ENCODE assay signal across 11 cellular contexts in genomic region chr15:99212401-99212800, GRCh38. TPM values are rescaled to one million over a fixed set of nuclear protein-coding genes. Genes with fewer than 3 reads are reported as not detected.
A peak's percentile ranks its signal among the peaks of the same experiment; 100 is the strongest.
DNase-seq lines count a peak whose midpoint lies in the region; ATAC-seq, FAIRE-seq and TF ChIP-seq lines count a peak whose summit lies in the region.
"Had no signal": no experiment of that assay in that cellular context is flagged by ENCODE, and none has a peak within 500 bp of the region (broad histone marks: within the 10 kb centered on the region; RNA-seq: fewer than 3 reads in every experiment).

No MANE protein-coding gene starts in this region.

- DNase-seq in AG20443 (ENCODE audit: low spot score): peak; percentile 38
- peak; percentile 79 for DNase-seq in RCC 7860 (ENCODE audit: low spot score)
- peak; percentile 19 to 51 for DNase-seq in fibroblast of lung (ENCODE audit: low read depth in 2 of 2)
- DNase-seq in GM12892 (ENCODE audit: insufficient read length): no peak
- DNase-seq in NOMO-1 treated with dmso at 0.1 percent for 144 hours (lab: John Stamatoyannopoulos, UW; ENCODE audit: unreplicated experiment): no peak
- DNase-seq: CD4-positive, CD25-positive, alpha-beta regulatory T cell; ovary had no signal

- H3K4me2 ChIP-seq in fibroblast of lung (ENCODE audit: extremely low read depth, insufficient read depth, low read length): no peak overlapping the region

- no peak overlapping the region for H3K9ac ChIP-seq in fibroblast of lung (ENCODE audit: insufficient read depth, low read length)
- H3K9ac ChIP-seq in muscle layer of colon (ENCODE audit: low read length): no peak overlapping the region

- H3K79me2 ChIP-seq in fibroblast of lung (ENCODE audit: control insufficient read depth, insufficient read depth, low read length): no peaks in the 10 kb centered on the region

- H3K27me3 ChIP-seq in fibroblast of lung (ENCODE audit: control insufficient read depth, insufficient read depth, low read length) (no peaks in the 10 kb centered on the region), muscle layer of colon (ENCODE audit: control insufficient read depth in 1 of 2, insufficient read depth in 2 of 2, low read length in 2 of 2) (no peaks in the 10 kb centered on the region)
- H3K27me3 ChIP-seq: breast epithelium, ovary had no signal

- FAIRE-seq in RCC 7860 (lab: Jason Lieb, UNC) (peak; percentile 85), GM12892 (lab: Jason Lieb, UNC) (no peak)

- H3K36me3 ChIP-seq in fibroblast of lung (ENCODE audit: control insufficient read depth, insufficient read depth, low read length) (no peaks in the 10 kb centered on the region), muscle layer of colon (ENCODE audit: insufficient read depth, low read length) (peaks cover 3% of the 10 kb centered on the region)
- H3K36me3 ChIP-seq: breast epithelium, ovary had no signal

- no peak overlapping the region for H2AFZ ChIP-seq in fibroblast of lung (ENCODE audit: low read length)

- H3K9me3 ChIP-seq in fibroblast of lung (ENCODE audit: control insufficient read depth, insufficient read depth, low read depth, low read length) (no peaks in the 10 kb centered on the region), muscle layer of colon (ENCODE audit: low read length) (no peaks in the 10 kb centered on the region)
- H3K9me3 ChIP-seq: breast epithelium, ovary had no signal

- no peak overlapping the region for H3K27ac ChIP-seq in fibroblast of lung (ENCODE audit: insufficient read depth, low read length)
- peak overlapping the region; percentile 81 for H3K27ac ChIP-seq in muscle layer of colon (ENCODE audit: low read depth, low read length)
- H3K27ac ChIP-seq: ovary had no signal

- TF ChIP-seq POLR2A in GM12892 (IDR thresholded peaks at IDR 0.05; ENCODE audit: low read depth, low read length): no peak

- no peaks in the 10 kb centered on the region for H4K20me1 ChIP-seq in fibroblast of lung (ENCODE audit: control insufficient read depth, extremely low read depth, insufficient read depth, low read length)

- no peak for TF ChIP-seq CTCF in fibroblast of lung (conservative IDR thresholded peaks at IDR 0.05 in 1 of 2, IDR thresholded peaks at IDR 0.05 in 1 of 2; ENCODE audit: low read depth in 1 of 2, low read length in 2 of 2)

- peaks cover 3% of the 10 kb centered on the region for H3K4me1 ChIP-seq in fibroblast of lung (ENCODE audit: control insufficient read depth, extremely low read depth, insufficient read depth, low read length)
- peaks cover 35% of the 10 kb centered on the region for H3K4me1 ChIP-seq in muscle layer of colon (ENCODE audit: insufficient read depth, low read length)
- H3K4me1 ChIP-seq: breast epithelium had no signal

- no peak overlapping the region for H3K4me3 ChIP-seq in fibroblast of lung (replicated peaks in 1 of 4; ENCODE audit: control extremely low read depth in 1 of 4, insufficient read depth in 1 of 4, low read depth in 3 of 4, low read length in 4 of 4)
- no peak overlapping the region for H3K4me3 ChIP-seq in muscle layer of colon (ENCODE audit: low read depth in 1 of 2, low read length in 2 of 2)
- H3K4me3 ChIP-seq: breast epithelium, ovary had no signal

- ATAC-seq in GM21723 (IDR thresholded peaks at IDR 0.05; ENCODE audit: unreplicated experiment) (no peak), HG02885 (IDR thresholded peaks at IDR 0.05; ENCODE audit: poor library complexity, unreplicated experiment) (no peak)

RNA-seq across cellular contexts. Expression of gene TTC23, which starts 37.0 kb away (rescaled TPM):
- 25.7 and 30.4 TPM in 2 replicates for total RNA-seq in fibroblast of lung
- 3.5 and 4.1 TPM in 2 replicates for polyA plus RNA-seq in fibroblast of lung
- 9.3 and 13.2 TPM in 2 replicates for polyA plus RNA-seq in fibroblast of lung (2012)
- polyA minus RNA-seq in fibroblast of lung (ENCODE audit: low replicate concordance): 4.9 and 16.3 TPM in 2 replicates
- polyA plus RNA-seq in GM12892 (2012; ENCODE audit: missing spikeins): 7.2 TPM

RNA-seq across cellular contexts. Expression of gene LRRC28, which starts 38.9 kb away (rescaled TPM):
- 10.0 and 20.1 TPM in 2 replicates for total RNA-seq in fibroblast of lung
- 23.8 and 26.3 TPM in 2 replicates for polyA plus RNA-seq in fibroblast of lung
- 14.5 and 14.6 TPM in 2 replicates for polyA plus RNA-seq in fibroblast of lung (2012)
- 9.7 and 12.5 TPM in 2 replicates for polyA minus RNA-seq in fibroblast of lung (ENCODE audit: low replicate concordance)
- 20.5 TPM for polyA plus RNA-seq in GM12892 (2012; ENCODE audit: missing spikeins)

Comparison
In these comparisons a context has a peak if more than half of its experiments do, and no peak if none do; other contexts are left out.
1. DNase-seq: peak in AG20443 (single experiment), RCC 7860 (single experiment) and fibroblast of lung (2 of 2); none in GM12892 (single experiment) and NOMO-1 treated with dmso at 0.1 percent for 144 hours (single experiment).